1 cellular context compared by ENCODE assay signal in the genomic region with DNA sequence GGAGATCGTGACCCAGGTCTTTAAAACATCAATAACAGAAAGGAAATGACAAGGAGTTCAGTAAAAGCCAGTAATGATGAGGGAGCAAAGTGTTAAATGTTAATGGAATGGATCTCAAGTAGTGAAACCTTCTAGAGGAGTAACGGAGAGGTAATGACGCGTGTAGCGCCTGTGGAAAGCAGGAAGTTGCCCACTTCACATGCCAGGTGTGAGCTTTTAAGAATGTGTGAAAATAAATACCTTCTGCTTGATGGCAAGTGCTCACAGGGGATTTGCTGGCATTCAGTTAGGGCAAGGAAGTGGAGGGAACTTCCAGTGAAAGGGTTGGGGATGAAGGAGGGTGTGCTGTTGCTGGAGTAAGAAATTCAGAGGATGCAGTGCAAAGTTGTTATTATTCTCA.
TF ChIP-seq lines count a peak whose summit lies in the region.

No MANE protein-coding gene starts in this region.

TF ChIP-seq in GM23338, 12 proteins besides CTCF, POLR2A, EP300 and RAD21 (continued from another document):
- TF ChIP-seq, protein P1, sequence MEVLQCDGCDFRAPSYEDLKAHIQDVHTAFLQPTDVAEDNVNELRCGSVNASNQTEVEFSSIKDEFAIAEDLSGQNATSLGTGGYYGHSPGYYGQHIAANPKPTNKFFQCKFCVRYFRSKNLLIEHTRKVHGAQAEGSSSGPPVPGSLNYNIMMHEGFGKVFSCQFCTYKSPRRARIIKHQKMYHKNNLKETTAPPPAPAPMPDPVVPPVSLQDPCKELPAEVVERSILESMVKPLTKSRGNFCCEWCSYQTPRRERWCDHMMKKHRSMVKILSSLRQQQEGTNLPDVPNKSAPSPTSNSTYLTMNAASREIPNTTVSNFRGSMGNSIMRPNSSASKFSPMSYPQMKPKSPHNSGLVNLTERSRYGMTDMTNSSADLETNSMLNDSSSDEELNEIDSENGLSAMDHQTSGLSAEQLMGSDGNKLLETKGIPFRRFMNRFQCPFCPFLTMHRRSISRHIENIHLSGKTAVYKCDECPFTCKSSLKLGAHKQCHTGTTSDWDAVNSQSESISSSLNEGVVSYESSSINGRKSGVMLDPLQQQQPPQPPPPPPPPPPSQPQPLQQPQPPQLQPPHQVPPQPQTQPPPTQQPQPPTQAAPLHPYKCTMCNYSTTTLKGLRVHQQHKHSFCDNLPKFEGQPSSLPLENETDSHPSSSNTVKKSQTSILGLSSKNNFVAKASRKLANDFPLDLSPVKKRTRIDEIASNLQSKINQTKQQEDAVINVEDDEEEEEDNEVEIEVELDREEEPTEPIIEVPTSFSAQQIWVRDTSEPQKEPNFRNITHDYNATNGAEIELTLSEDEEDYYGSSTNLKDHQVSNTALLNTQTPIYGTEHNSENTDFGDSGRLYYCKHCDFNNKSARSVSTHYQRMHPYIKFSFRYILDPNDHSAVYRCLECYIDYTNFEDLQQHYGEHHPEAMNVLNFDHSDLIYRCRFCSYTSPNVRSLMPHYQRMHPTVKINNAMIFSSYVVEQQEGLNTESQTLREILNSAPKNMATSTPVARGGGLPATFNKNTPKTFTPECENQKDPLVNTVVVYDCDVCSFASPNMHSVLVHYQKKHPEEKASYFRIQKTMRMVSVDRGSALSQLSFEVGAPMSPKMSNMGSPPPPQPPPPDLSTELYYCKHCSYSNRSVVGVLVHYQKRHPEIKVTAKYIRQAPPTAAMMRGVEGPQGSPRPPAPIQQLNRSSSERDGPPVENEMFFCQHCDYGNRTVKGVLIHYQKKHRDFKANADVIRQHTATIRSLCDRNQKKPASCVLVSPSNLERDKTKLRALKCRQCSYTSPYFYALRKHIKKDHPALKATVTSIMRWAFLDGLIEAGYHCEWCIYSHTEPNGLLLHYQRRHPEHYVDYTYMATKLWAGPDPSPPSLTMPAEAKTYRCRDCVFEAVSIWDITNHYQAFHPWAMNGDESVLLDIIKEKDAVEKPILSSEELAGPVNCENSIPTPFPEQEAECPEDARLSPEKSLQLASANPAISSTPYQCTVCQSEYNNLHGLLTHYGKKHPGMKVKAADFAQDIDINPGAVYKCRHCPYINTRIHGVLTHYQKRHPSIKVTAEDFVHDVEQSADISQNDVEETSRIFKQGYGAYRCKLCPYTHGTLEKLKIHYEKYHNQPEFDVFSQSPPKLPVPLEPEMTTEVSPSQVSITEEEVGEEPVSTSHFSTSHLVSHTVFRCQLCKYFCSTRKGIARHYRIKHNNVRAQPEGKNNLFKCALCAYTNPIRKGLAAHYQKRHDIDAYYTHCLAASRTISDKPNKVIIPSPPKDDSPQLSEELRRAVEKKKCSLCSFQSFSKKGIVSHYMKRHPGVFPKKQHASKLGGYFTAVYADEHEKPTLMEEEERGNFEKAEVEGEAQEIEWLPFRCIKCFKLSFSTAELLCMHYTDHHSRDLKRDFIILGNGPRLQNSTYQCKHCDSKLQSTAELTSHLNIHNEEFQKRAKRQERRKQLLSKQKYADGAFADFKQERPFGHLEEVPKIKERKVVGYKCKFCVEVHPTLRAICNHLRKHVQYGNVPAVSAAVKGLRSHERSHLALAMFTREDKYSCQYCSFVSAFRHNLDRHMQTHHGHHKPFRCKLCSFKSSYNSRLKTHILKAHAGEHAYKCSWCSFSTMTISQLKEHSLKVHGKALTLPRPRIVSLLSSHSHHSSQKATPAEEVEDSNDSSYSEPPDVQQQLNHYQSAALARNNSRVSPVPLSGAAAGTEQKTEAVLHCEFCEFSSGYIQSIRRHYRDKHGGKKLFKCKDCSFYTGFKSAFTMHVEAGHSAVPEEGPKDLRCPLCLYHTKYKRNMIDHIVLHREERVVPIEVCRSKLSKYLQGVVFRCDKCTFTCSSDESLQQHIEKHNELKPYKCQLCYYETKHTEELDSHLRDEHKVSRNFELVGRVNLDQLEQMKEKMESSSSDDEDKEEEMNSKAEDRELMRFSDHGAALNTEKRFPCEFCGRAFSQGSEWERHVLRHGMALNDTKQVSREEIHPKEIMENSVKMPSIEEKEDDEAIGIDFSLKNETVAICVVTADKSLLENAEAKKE (CRISPR knock-in tag; IDR thresholded peaks at IDR 0.05), result no peak
- TF ChIP-seq ZNF114 (CRISPR knock-in tag; IDR thresholded peaks at IDR 0.05) (no peak), JUNB (IDR thresholded peaks at IDR 0.05; ENCODE audit: unreplicated experiment) (no peak)
- TF ChIP-seq, protein P2, sequence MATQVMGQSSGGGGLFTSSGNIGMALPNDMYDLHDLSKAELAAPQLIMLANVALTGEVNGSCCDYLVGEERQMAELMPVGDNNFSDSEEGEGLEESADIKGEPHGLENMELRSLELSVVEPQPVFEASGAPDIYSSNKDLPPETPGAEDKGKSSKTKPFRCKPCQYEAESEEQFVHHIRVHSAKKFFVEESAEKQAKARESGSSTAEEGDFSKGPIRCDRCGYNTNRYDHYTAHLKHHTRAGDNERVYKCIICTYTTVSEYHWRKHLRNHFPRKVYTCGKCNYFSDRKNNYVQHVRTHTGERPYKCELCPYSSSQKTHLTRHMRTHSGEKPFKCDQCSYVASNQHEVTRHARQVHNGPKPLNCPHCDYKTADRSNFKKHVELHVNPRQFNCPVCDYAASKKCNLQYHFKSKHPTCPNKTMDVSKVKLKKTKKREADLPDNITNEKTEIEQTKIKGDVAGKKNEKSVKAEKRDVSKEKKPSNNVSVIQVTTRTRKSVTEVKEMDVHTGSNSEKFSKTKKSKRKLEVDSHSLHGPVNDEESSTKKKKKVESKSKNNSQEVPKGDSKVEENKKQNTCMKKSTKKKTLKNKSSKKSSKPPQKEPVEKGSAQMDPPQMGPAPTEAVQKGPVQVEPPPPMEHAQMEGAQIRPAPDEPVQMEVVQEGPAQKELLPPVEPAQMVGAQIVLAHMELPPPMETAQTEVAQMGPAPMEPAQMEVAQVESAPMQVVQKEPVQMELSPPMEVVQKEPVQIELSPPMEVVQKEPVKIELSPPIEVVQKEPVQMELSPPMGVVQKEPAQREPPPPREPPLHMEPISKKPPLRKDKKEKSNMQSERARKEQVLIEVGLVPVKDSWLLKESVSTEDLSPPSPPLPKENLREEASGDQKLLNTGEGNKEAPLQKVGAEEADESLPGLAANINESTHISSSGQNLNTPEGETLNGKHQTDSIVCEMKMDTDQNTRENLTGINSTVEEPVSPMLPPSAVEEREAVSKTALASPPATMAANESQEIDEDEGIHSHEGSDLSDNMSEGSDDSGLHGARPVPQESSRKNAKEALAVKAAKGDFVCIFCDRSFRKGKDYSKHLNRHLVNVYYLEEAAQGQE (IDR thresholded peaks at IDR 0.05; ENCODE audit: unreplicated experiment), result no peak
